In genomic region chr18:57856707-57857280, GRCh38 we compare ENCODE assay signal across 19 cellular contexts. TPM values are rescaled to one million over a fixed set of nuclear protein-coding genes. Genes with fewer than 3 reads are reported as not detected.
DNase-seq lines count a peak whose midpoint lies in the region; FAIRE-seq and TF ChIP-seq lines count a peak whose summit lies in the region.
"Had no signal": no experiment of that assay in that cellular context is flagged by ENCODE, and none has a peak within 500 bp of the region (broad histone marks: within the 10 kb centered on the region; RNA-seq: fewer than 3 reads in every experiment).

No MANE protein-coding gene starts in this region.

- no peak overlapping the region for H2AK5ac ChIP-seq in mesendoderm (ENCODE audit: low read length)

- no peaks in the 10 kb centered on the region for H3K36me3 Mint-ChIP-seq in astrocyte (ENCODE audit: low read depth, unreplicated experiment)

- H2BK120ac ChIP-seq in mesendoderm (ENCODE audit: low read depth, low read length), result no peak overlapping the region

- TF ChIP-seq CTCF in D721Med (IDR thresholded peaks at IDR 0.05; ENCODE audit: insufficient read depth, missing control alignments) (no peak), astrocyte (IDR thresholded peaks at IDR 0.05; ENCODE audit: insufficient read depth, low read depth, low read length) (no peak)

- no peak overlapping the region for H2AFZ ChIP-seq in astrocyte (ENCODE audit: low read depth, low read length)
- H2AFZ ChIP-seq: PC-9 had no signal

- no peak overlapping the region for H3K27ac ChIP-seq in astrocyte (ENCODE audit: low read depth, low read length)
- peak overlapping the region; percentile 8 for H3K27ac ChIP-seq in mesendoderm (ENCODE audit: low read depth, low read length)
- H3K27ac ChIP-seq: BLaER1 treated with 17β-estradiol and CSF1 and Interleukin-3, amounts not matched to agents 10 nM and 100 nM; PC-9; RWPE1 had no signal

- no peaks in the 10 kb centered on the region for H3K36me3 ChIP-seq in astrocyte (ENCODE audit: insufficient read depth, low read length)
- H3K36me3 ChIP-seq in mesendoderm (ENCODE audit: control insufficient read depth, insufficient read depth, low read length), result no peaks in the 10 kb centered on the region
- H3K36me3 ChIP-seq: BLaER1 treated with 17β-estradiol and CSF1 and Interleukin-3, amounts not matched to agents 10 nM and 100 nM had no signal

- H4K8ac ChIP-seq in mesendoderm (ENCODE audit: low read depth, low read length), result no peak overlapping the region

- no peak overlapping the region for H4K5ac ChIP-seq in mesendoderm (ENCODE audit: low read length)

- no peak overlapping the region for H3K4me2 ChIP-seq in astrocyte (ENCODE audit: low read length)
- no peak overlapping the region for H3K4me2 ChIP-seq in mesendoderm (ENCODE audit: low read length)
- H3K4me2 ChIP-seq: PC-9 had no signal

- H3K4me1 ChIP-seq in astrocyte (ENCODE audit: insufficient read depth, low read length), result no peaks in the 10 kb centered on the region
- H3K4me1 ChIP-seq in mesendoderm (ENCODE audit: control insufficient read depth, low read depth, low read length), result peaks cover 1% of the 10 kb centered on the region

- WGBS in mesendoderm (ENCODE audit: extremely low coverage, insufficient coverage, low lambda C conversion rate), result no CpG with 5 or more reads among the region's 6 CpGs

- no peaks in the 10 kb centered on the region for H3K9me3 ChIP-seq in astrocyte (ENCODE audit: insufficient read depth, low read depth, low read length)

- no peaks in the 10 kb centered on the region for H3K79me1 ChIP-seq in mesendoderm (ENCODE audit: low read length)

- H3K27me3 Mint-ChIP-seq in astrocyte (ENCODE audit: low read depth, unreplicated experiment), result no peaks in the 10 kb centered on the region

- H4K20me1 ChIP-seq in astrocyte (ENCODE audit: insufficient read depth, low read length), result no peaks in the 10 kb centered on the region
- H4K20me1 ChIP-seq: BLaER1 treated with 17β-estradiol and CSF1 and Interleukin-3, amounts not matched to agents 10 nM and 100 nM had no signal

- H3K4me3 Mint-ChIP-seq in astrocyte (ENCODE audit: unreplicated experiment), result no peak overlapping the region
- H3K4me3 Mint-ChIP-seq: HFFc6 had no signal

- no peak overlapping the region for H3K56ac ChIP-seq in mesendoderm (ENCODE audit: low read length)

- DNase-seq in D721Med (ENCODE audit: insufficient read length, low spot score), result no peak
- peak; percentile 83 for DNase-seq in NCI-H146 treated with DMSO at 0.1 percent for 48 hours (lab: John Stamatoyannopoulos, UW; ENCODE audit: unreplicated experiment)
- DNase-seq in astrocyte (ENCODE audit: low read depth), result no peak
- DNase-seq in mesendoderm, result peak; percentile 74
- no peak for DNase-seq in kidney glomerular epithelial cell (lab: John Stamatoyannopoulos, UW)
- no peak for DNase-seq in cerebellum (ENCODE audit: low spot score)
- DNase-seq in CD1c-positive myeloid dendritic cell (ENCODE audit: extremely low spot score), result no peak
- DNase-seq in hippocampal formation (lab: John Stamatoyannopoulos, UW), result no peak
- DNase-seq: HFFc6, NCI-H2029 treated with DMSO at 0.1 percent for 48 hours, NCI-H2171 treated with DMSO at 0.1 percent for 48 hours, NCI-H510A treated with DMSO at 0.1 percent for 48 hours, NCI-H82, PC-9, SIG-M5 had no signal

- FAIRE-seq in D721Med (lab: Jason Lieb, UNC), result peak; percentile 96
- peak; percentile 5 for FAIRE-seq in astrocyte (lab: Jason Lieb, UNC)
- FAIRE-seq: H54 had no signal

- H3K27ac Mint-ChIP-seq in astrocyte (ENCODE audit: unreplicated experiment), result no peak overlapping the region
- H3K27ac Mint-ChIP-seq: HFFc6 had no signal

- H2BK15ac ChIP-seq in mesendoderm (replicated peaks; ENCODE audit: low read depth), result no peak overlapping the region

- H3K27me3 ChIP-seq in astrocyte (ENCODE audit: insufficient read depth, low read length), result no peaks in the 10 kb centered on the region
- no peaks in the 10 kb centered on the region for H3K27me3 ChIP-seq in mesendoderm (ENCODE audit: insufficient read depth, low read length, poor library complexity)
- H3K27me3 ChIP-seq: BLaER1 treated with 17β-estradiol and CSF1 and Interleukin-3, amounts not matched to agents 10 nM and 100 nM had no signal

- H3K9ac ChIP-seq in astrocyte (ENCODE audit: low read length) (no peak overlapping the region), mesendoderm (ENCODE audit: low read length) (no peak overlapping the region)
- H3K9ac ChIP-seq: BLaER1 treated with 17β-estradiol and CSF1 and Interleukin-3, amounts not matched to agents 10 nM and 100 nM had no signal

- H3K18ac ChIP-seq in mesendoderm (ENCODE audit: low read length), result no peak overlapping the region

- no peaks in the 10 kb centered on the region for H3K4me1 Mint-ChIP-seq in astrocyte (ENCODE audit: low read depth, unreplicated experiment)

- H3K4me3 ChIP-seq in astrocyte (ENCODE audit: insufficient read depth, low read depth, low read length), result no peak overlapping the region
- H3K4me3 ChIP-seq in mesendoderm (ENCODE audit: low read length), result no peak overlapping the region
- H3K4me3 ChIP-seq: BLaER1 treated with 17β-estradiol and CSF1 and Interleukin-3, amounts not matched to agents 10 nM and 100 nM; PC-9 had no signal

- no peak overlapping the region for H2BK5ac ChIP-seq in mesendoderm (ENCODE audit: low read length)

- H3K23ac ChIP-seq in mesendoderm (ENCODE audit: low read length), result no peak overlapping the region

- H3K79me2 ChIP-seq in astrocyte (ENCODE audit: insufficient read depth, low read length) (no peaks in the 10 kb centered on the region), mesendoderm (ENCODE audit: control insufficient read depth, insufficient read depth, low read length) (no peaks in the 10 kb centered on the region)

- H3K9me3 Mint-ChIP-seq in astrocyte (ENCODE audit: unreplicated experiment), result no peaks in the 10 kb centered on the region
- H3K9me3 Mint-ChIP-seq: HFFc6 had no signal

- no peak overlapping the region for H3K4ac ChIP-seq in mesendoderm (ENCODE audit: low read depth, low read length)

RNA-seq across cellular contexts. Expression of gene ATP8B1, which starts 53.7 kb away (rescaled TPM):
- total RNA-seq in astrocyte, result 6.9 and 10.4 TPM in 2 replicates
- polyA plus RNA-seq in mesendoderm (2013, experiment 1 of 2), result 2.4 TPM
- polyA plus RNA-seq in mesendoderm (2013, experiment 2 of 2), result 2.4 TPM
- total RNA-seq in cerebellum, result 2.3 TPM
- total RNA-seq: T-helper 1 cell treated with Interleukin-12 subunit alpha and Interleukin-12 subunit beta and Interleukin-4 antibody, amounts not matched to agents 30 ng/mL and 1 ng/mL, for 36 hours had no signal

Comparison
In these comparisons a context has a peak if more than half of its experiments do, and no peak if none do; other contexts are left out.
1. DNase-seq: peak in NCI-H146 treated with DMSO at 0.1 percent for 48 hours (single experiment) and mesendoderm (single experiment); none in D721Med (single experiment), astrocyte (single experiment), kidney glomerular epithelial cell (single experiment), cerebellum (single experiment), CD1c-positive myeloid dendritic cell (single experiment) and hippocampal formation (0 of 2).